In genomic region chr7:113963356-113963755, GRCh38 we compare ENCODE assay signal across 33 cellular contexts. TPM values are rescaled to one million over a fixed set of nuclear protein-coding genes. Genes with fewer than 3 reads are reported as not detected.
"Had no signal": no experiment of that assay in that cellular context is flagged by ENCODE, and none has a peak within 500 bp of the region (broad histone marks: within the 10 kb centered on the region; RNA-seq: fewer than 3 reads in every experiment).

No MANE protein-coding gene starts in this region.

- H3K4me3 ChIP-seq: neural progenitor cell, ovary, psoas muscle, right lobe of liver, sigmoid colon, stomach, thoracic aorta, thyroid gland, tibial nerve, upper lobe of left lung, vagina had no signal

- H3K4me2 ChIP-seq: neural progenitor cell had no signal

- DNase-seq: naive thymus-derived CD4-positive, alpha-beta T cell; natural killer cell; occipital lobe; ovary; posterior cingulate gyrus; psoas muscle; right cardiac atrium; right lobe of liver; sigmoid colon; small intestine; stimulated activated CD4-positive, alpha-beta T cell treated with anti-CD3 and anti-CD28 coated beads, Interleukin-1b, Interleukin-23, amount 100 ng/mL, for 48 hours; stimulated activated CD4-positive, alpha-beta T cell treated with anti-CD3 and anti-CD28 coated beads, Interleukin-4, amount 100 ng/mL, for 1 hour; stimulated activated CD4-positive, alpha-beta T cell treated with anti-CD3 and anti-CD28 coated beads, Interleukin-4, amount 100 ng/mL, for 4 hours; stimulated activated CD8-positive, alpha-beta memory T cell treated with anti-CD3 and anti-CD28 coated beads, Interleukin-4, amount 100 ng/mL, for 48 hours; stimulated activated naive CD4-positive, alpha-beta T cell; stimulated activated naive CD8-positive, alpha-beta T cell treated with anti-CD3 and anti-CD28 coated beads, Interleukin-15, Interleukin-2, amounts not matched to agents 100 U/mL and 50 U/mL, for 24 hours; stomach; thyroid gland; trophoblast cell; upper lobe of left lung had no signal

- ATAC-seq: naive thymus-derived CD4-positive, alpha-beta T cell; natural killer cell; psoas muscle; right cardiac atrium; right lobe of liver; stimulated activated memory B cell treated with anti-CD40 and anti-IgM and Interleukin-4, amounts not matched to agents 10 μg/mL and 1 μg/mL and 100 μg/mL, for 72 hours; stimulated activated naive CD8-positive, alpha-beta T cell treated with anti-CD3 and anti-CD28 coated beads, Interleukin-15, Interleukin-2, amounts not matched to agents 100 U/mL and 50 U/mL, for 24 hours had no signal

- H2AFZ ChIP-seq: neural progenitor cell, parathyroid adenoma had no signal

- H3K27me3 ChIP-seq: neural progenitor cell, ovary, right lobe of liver, sigmoid colon, stomach, thyroid gland, tibial nerve, upper lobe of left lung, vagina had no signal

- FAIRE-seq: small intestine, urothelium cell line had no signal

- H3K79me2 ChIP-seq: parathyroid adenoma had no signal

- H3K9me3 ChIP-seq: ovary, right lobe of liver, thyroid gland, vagina had no signal

- H3K4me1 ChIP-seq: neural progenitor cell, parathyroid adenoma, psoas muscle, right lobe of liver, sigmoid colon, stomach, thyroid gland, tibial nerve, upper lobe of left lung, vagina had no signal

- H3K9ac ChIP-seq: neural progenitor cell, parathyroid adenoma had no signal

- H3K36me3 ChIP-seq: neural progenitor cell, ovary, right lobe of liver, sigmoid colon, stomach, thoracic aorta, thyroid gland, tibial nerve, upper lobe of left lung, vagina had no signal

- H3K27ac ChIP-seq: neural progenitor cell, ovary, parathyroid adenoma, psoas muscle, right lobe of liver, sigmoid colon, stomach, thoracic aorta, thyroid gland, tibial nerve, upper lobe of left lung, vagina had no signal

RNA-seq across cellular contexts. Expression of gene PPP1R3A, which starts 44.5 kb away (rescaled TPM):
- total RNA-seq: naive thymus-derived CD4-positive, alpha-beta T cell; natural killer cell; occipital lobe; osteoblast; progenitor cell of endocrine pancreas; renal cortical epithelial cell; sigmoid colon; stomach; subcutaneous adipose tissue; temporal lobe; thyroid gland; tibial nerve; upper lobe of left lung; ureter; vagina had no signal
- polyA plus RNA-seq: naive thymus-derived CD4-positive, alpha-beta T cell; sigmoid colon; stomach had no signal
